ENCODE assay signal across 17 cellular contexts in genomic region chr3:46447535-46447934, GRCh38. TPM values are rescaled to one million over a fixed set of nuclear protein-coding genes. Genes with fewer than 3 reads are reported as not detected.
"Had no signal": no experiment of that assay in that cellular context is flagged by ENCODE, and none has a peak within 500 bp of the region (broad histone marks: within the 10 kb centered on the region; RNA-seq: fewer than 3 reads in every experiment).

No MANE protein-coding gene starts in this region.

- H3K9me3 ChIP-seq: gastroesophageal sphincter, testis had no signal

- H3K4me3 Mint-ChIP-seq: activated B cell treated with CpG ODN at 0.5 μM for 24 hours; activated CD4-positive, alpha-beta T cell treated with anti-CD3 and anti-CD28 coated beads, Interleukin-2, amount 10 ng/mL, durations not matched to agents 7 days and 5 days; activated naive CD4-positive, alpha-beta T cell treated with anti-CD3 and anti-CD28 coated beads, Interleukin-2, amount 10 ng/mL, durations not matched to agents 7 days and 5 days; central memory CD8-positive, alpha-beta T cell; dendritic cell treated with granulocyte-macrophage colony-stimulating factor and Interleukin-4, amounts not matched to agents 40 ng/mL and 50 ng/mL, for 4 days; effector memory CD8-positive, alpha-beta T cell; stimulated activated naive CD8-positive, alpha-beta T cell treated with anti-CD3 and anti-CD28 coated beads, Interleukin-15, amount 100 ng/mL, for 72 hours had no signal

- H3K4me1 Mint-ChIP-seq: central memory CD8-positive, alpha-beta T cell; stimulated activated naive CD8-positive, alpha-beta T cell treated with anti-CD3 and anti-CD28 coated beads, Interleukin-15, amount 100 ng/mL, for 72 hours had no signal

- H3K4me3 ChIP-seq: gastroesophageal sphincter, lung, skin epidermis, testis had no signal

- H3K9me3 Mint-ChIP-seq: activated B cell treated with CpG ODN at 0.5 μM for 24 hours; activated CD4-positive, alpha-beta T cell treated with anti-CD3 and anti-CD28 coated beads, Interleukin-2, amount 10 ng/mL, durations not matched to agents 7 days and 5 days; activated naive CD4-positive, alpha-beta T cell treated with anti-CD3 and anti-CD28 coated beads, Interleukin-2, amount 10 ng/mL, durations not matched to agents 7 days and 5 days; central memory CD8-positive, alpha-beta T cell; dendritic cell treated with granulocyte-macrophage colony-stimulating factor and Interleukin-4, amounts not matched to agents 40 ng/mL and 50 ng/mL, for 4 days; effector memory CD8-positive, alpha-beta T cell; stimulated activated naive CD8-positive, alpha-beta T cell treated with anti-CD3 and anti-CD28 coated beads, Interleukin-15, amount 100 ng/mL, for 72 hours had no signal

- H3K36me3 Mint-ChIP-seq: activated naive CD4-positive, alpha-beta T cell treated with anti-CD3 and anti-CD28 coated beads, Interleukin-2, amount 10 ng/mL, durations not matched to agents 7 days and 5 days had no signal

- H3K36me3 ChIP-seq: gastroesophageal sphincter had no signal

- H3K27me3 ChIP-seq: testis had no signal

- DNase-seq: activated B cell treated with CpG ODN at 0.5 μM for 24 hours; activated CD4-positive, alpha-beta T cell treated with anti-CD3 and anti-CD28 coated beads, Interleukin-2, amount 10 ng/mL, durations not matched to agents 7 days and 5 days; activated CD8-positive, alpha-beta memory T cell treated with anti-CD3 and anti-CD28 coated beads for 24 hours; activated naive CD4-positive, alpha-beta T cell treated with anti-CD3 and anti-CD28 coated beads, Interleukin-2, amount 10 ng/mL, durations not matched to agents 7 days and 5 days; effector memory CD8-positive, alpha-beta T cell; hippocampal formation; midbrain; retina; stimulated activated CD4-positive, alpha-beta T cell treated with anti-CD3 and anti-CD28 coated beads, Interleukin-4, amount 100 ng/mL, for 4 hours; stimulated activated naive CD8-positive, alpha-beta T cell treated with anti-CD3 and anti-CD28 coated beads, Interleukin-15, amount 100 ng/mL, for 72 hours; testis had no signal

- H3K4me1 ChIP-seq: gastroesophageal sphincter, testis had no signal

- H3K27ac Mint-ChIP-seq: activated B cell treated with CpG ODN at 0.5 μM for 24 hours; activated CD4-positive, alpha-beta T cell treated with anti-CD3 and anti-CD28 coated beads, Interleukin-2, amount 10 ng/mL, durations not matched to agents 7 days and 5 days; activated naive CD4-positive, alpha-beta T cell treated with anti-CD3 and anti-CD28 coated beads, Interleukin-2, amount 10 ng/mL, durations not matched to agents 7 days and 5 days; dendritic cell treated with granulocyte-macrophage colony-stimulating factor and Interleukin-4, amounts not matched to agents 40 ng/mL and 50 ng/mL, for 4 days; effector memory CD8-positive, alpha-beta T cell; stimulated activated naive CD8-positive, alpha-beta T cell treated with anti-CD3 and anti-CD28 coated beads, Interleukin-15, amount 100 ng/mL, for 72 hours had no signal

RNA-seq across cellular contexts. Expression of gene LTF, which starts 17.2 kb away (rescaled TPM):
- total RNA-seq: activated B cell treated with CpG ODN at 0.5 μM for 24 hours; activated CD4-positive, alpha-beta T cell treated with anti-CD3 and anti-CD28 coated beads, Interleukin-2, amount 10 ng/mL, durations not matched to agents 7 days and 5 days had no signal

RNA-seq across cellular contexts. Expression of gene RTP3, which starts 50.2 kb away (rescaled TPM):
- total RNA-seq: activated B cell treated with CpG ODN at 0.5 μM for 24 hours; activated CD4-positive, alpha-beta T cell treated with anti-CD3 and anti-CD28 coated beads, Interleukin-2, amount 10 ng/mL, durations not matched to agents 7 days and 5 days; gastroesophageal sphincter; lung; urinary bladder had no signal
